ENCODE assay signal across 18 cellular contexts in genomic region chr11:57461841-57462489, GRCh38. TPM values are rescaled to one million over a fixed set of nuclear protein-coding genes. Genes with fewer than 3 reads are reported as not detected.
DNase-seq lines count a peak whose midpoint lies in the region; ATAC-seq and TF ChIP-seq lines count a peak whose summit lies in the region.
"Had no signal": no experiment of that assay in that cellular context is flagged by ENCODE, and none has a peak within 500 bp of the region (broad histone marks: within the 10 kb centered on the region; RNA-seq: fewer than 3 reads in every experiment).

No MANE protein-coding gene starts in this region.

- no peak for DNase-seq in activated CD8-positive, alpha-beta memory T cell treated with anti-CD3 and anti-CD28 coated beads, Interleukin-2, amount 10 ng/mL, durations not matched to agents 7 days and 5 days
- DNase-seq in activated CD8-positive, alpha-beta memory T cell treated with anti-CD3 and anti-CD28 coated beads, Interleukin-2, amount 50 U/mL, for 48 hours: no peak
- DNase-seq in glutamatergic neuron (no peak), neural progenitor cell (ENCODE audit: low spot score) (no peak), amniotic stem cell (lab: John Stamatoyannopoulos, UW) (no peak), GM20000 (ENCODE audit: low spot score) (no peak)
- DNase-seq: COR-L47; erythroblast; GDM1; MM.1S; NCI-H2081 treated with DMSO at 0.1 percent for 48 hours; Peyer's patch; sigmoid colon; stimulated activated CD8-positive, alpha-beta memory T cell treated with anti-CD3 and anti-CD28 coated beads, Interleukin-4, amount 100 ng/mL, for 48 hours; tibial artery had no signal

- H3K9ac ChIP-seq in neural progenitor cell: no peak overlapping the region

- TF ChIP-seq CTCF in glutamatergic neuron (IDR thresholded peaks at IDR 0.05; ENCODE audit: partially characterized antibody, unreplicated experiment) (no peak), neural progenitor cell (IDR thresholded peaks at IDR 0.05) (no peak), GM20000 (IDR thresholded peaks at IDR 0.05; ENCODE audit: extremely low read depth, missing control alignments) (no peak)

- no peaks in the 10 kb centered on the region for H3K9me3 ChIP-seq in neural progenitor cell (ENCODE audit: low read depth)
- H3K9me3 ChIP-seq: Peyer's patch, sigmoid colon, tibial artery had no signal

- H2AFZ ChIP-seq in neural progenitor cell (replicated peaks): no peak overlapping the region

- no peaks in the 10 kb centered on the region for H3K36me3 Mint-ChIP-seq in activated CD8-positive, alpha-beta memory T cell treated with anti-CD3 and anti-CD28 coated beads, Interleukin-2, amount 10 ng/mL, durations not matched to agents 7 days and 5 days
- H3K36me3 Mint-ChIP-seq in IgD-negative memory B cell: no peaks in the 10 kb centered on the region
- no peaks in the 10 kb centered on the region for H3K36me3 Mint-ChIP-seq in glutamatergic neuron (ENCODE audit: unreplicated experiment)
- no peaks in the 10 kb centered on the region for H3K36me3 Mint-ChIP-seq in neural progenitor cell

- H3K4me2 ChIP-seq in neural progenitor cell: peak overlapping the region; percentile 98

- H3K27ac ChIP-seq in neural progenitor cell: no peak overlapping the region
- H3K27ac ChIP-seq: coronary artery, Peyer's patch, sigmoid colon, tibial artery had no signal

- peaks cover 20% of the 10 kb centered on the region for H4K20me1 ChIP-seq in neural progenitor cell (ENCODE audit: low read depth)

- peaks cover 46% of the 10 kb centered on the region for H3K27me3 Mint-ChIP-seq in activated CD8-positive, alpha-beta memory T cell treated with anti-CD3 and anti-CD28 coated beads, Interleukin-2, amount 10 ng/mL, durations not matched to agents 7 days and 5 days
- H3K27me3 Mint-ChIP-seq in IgD-negative memory B cell (peaks cover 21% of the 10 kb centered on the region), glutamatergic neuron (ENCODE audit: unreplicated experiment) (peaks cover 20% of the 10 kb centered on the region), neural progenitor cell (ENCODE audit: insufficient read depth, low read depth) (peaks cover 37% of the 10 kb centered on the region)

- no peak for ATAC-seq in activated CD8-positive, alpha-beta memory T cell treated with anti-CD3 and anti-CD28 coated beads, Interleukin-2, amount 10 ng/mL, durations not matched to agents 7 days and 5 days
- no peak for ATAC-seq in HG02981 (IDR thresholded peaks at IDR 0.05; ENCODE audit: unreplicated experiment)

- H3K27me3 ChIP-seq in neural progenitor cell: peaks cover 65% of the 10 kb centered on the region

- H3K79me2 ChIP-seq in neural progenitor cell (ENCODE audit: low read depth): no peaks in the 10 kb centered on the region

- H3K9me3 Mint-ChIP-seq in activated CD8-positive, alpha-beta memory T cell treated with anti-CD3 and anti-CD28 coated beads, Interleukin-2, amount 10 ng/mL, durations not matched to agents 7 days and 5 days (ENCODE audit: low read depth): no peaks in the 10 kb centered on the region
- no peaks in the 10 kb centered on the region for H3K9me3 Mint-ChIP-seq in IgD-negative memory B cell
- H3K9me3 Mint-ChIP-seq in glutamatergic neuron (ENCODE audit: unreplicated experiment): peaks cover 30% of the 10 kb centered on the region
- no peaks in the 10 kb centered on the region for H3K9me3 Mint-ChIP-seq in neural progenitor cell

- peaks cover 37% of the 10 kb centered on the region for H3K4me1 ChIP-seq in neural progenitor cell

- peaks cover 28% of the 10 kb centered on the region for H3K4me1 Mint-ChIP-seq in activated CD8-positive, alpha-beta memory T cell treated with anti-CD3 and anti-CD28 coated beads, Interleukin-2, amount 10 ng/mL, durations not matched to agents 7 days and 5 days
- H3K4me1 Mint-ChIP-seq in IgD-negative memory B cell (peaks cover 14 to 16% (median 16%) of the 10 kb centered on the region in 3 donors), glutamatergic neuron (ENCODE audit: low read depth, unreplicated experiment) (peaks cover 26% of the 10 kb centered on the region), neural progenitor cell (peaks cover 43% of the 10 kb centered on the region)

- no peaks in the 10 kb centered on the region for H3K36me3 ChIP-seq in neural progenitor cell
- H3K36me3 ChIP-seq: Peyer's patch, sigmoid colon, tibial artery had no signal

- H3K4me3 ChIP-seq in neural progenitor cell: no peak overlapping the region
- H3K4me3 ChIP-seq: tibial artery had no signal

- H3F3A ChIP-seq in neural progenitor cell (ENCODE audit: low read depth): peaks cover 21% of the 10 kb centered on the region

- H3K27ac Mint-ChIP-seq in activated CD8-positive, alpha-beta memory T cell treated with anti-CD3 and anti-CD28 coated beads, Interleukin-2, amount 10 ng/mL, durations not matched to agents 7 days and 5 days: no peak overlapping the region
- H3K27ac Mint-ChIP-seq in IgD-negative memory B cell (peak overlapping the region in 1 of 3 donors; percentile 69), glutamatergic neuron (ENCODE audit: unreplicated experiment) (peak overlapping the region; percentile 99), neural progenitor cell (no peak overlapping the region)

- peak overlapping the region; percentile 7 for H3K4me3 Mint-ChIP-seq in activated CD8-positive, alpha-beta memory T cell treated with anti-CD3 and anti-CD28 coated beads, Interleukin-2, amount 10 ng/mL, durations not matched to agents 7 days and 5 days
- peak overlapping the region in 3 of 4 donors; percentile 39 to 79 (median 66) for H3K4me3 Mint-ChIP-seq in IgD-negative memory B cell
- H3K4me3 Mint-ChIP-seq in glutamatergic neuron (ENCODE audit: unreplicated experiment): peak overlapping the region; percentile 91
- peak overlapping the region; percentile 84 for H3K4me3 Mint-ChIP-seq in neural progenitor cell

- CTCF ChIA-PET in activated CD8-positive, alpha-beta memory T cell treated with anti-CD3 and anti-CD28 coated beads, Interleukin-2, amount 10 ng/mL, durations not matched to agents 7 days and 5 days (lab: Charles Lee): interaction anchor here (1.7 to 9.4 kb wide), 3 partner anchors 31 to 119 kb away, joined by 5 to 178 read pairs (median 98); partner anchors contain the start of gene TIMM10

RNA-seq across cellular contexts. Expression of gene RTN4RL2, which starts 1.6 kb away (rescaled TPM):
- not detected for total RNA-seq in activated CD8-positive, alpha-beta memory T cell treated with anti-CD3 and anti-CD28 coated beads, Interleukin-2, amount 10 ng/mL, durations not matched to agents 7 days and 5 days
- 0.14 TPM for polyA plus RNA-seq in IgD-negative memory B cell
- total RNA-seq in glutamatergic neuron (ENCODE audit: unreplicated experiment) (119 TPM), neural progenitor cell (ENCODE audit: low replicate concordance) (0.13 and 1.9 TPM in 2 replicates)

RNA-seq across cellular contexts. Expression of gene SLC43A3, which starts 35.0 kb away (rescaled TPM):
- total RNA-seq in activated CD8-positive, alpha-beta memory T cell treated with anti-CD3 and anti-CD28 coated beads, Interleukin-2, amount 10 ng/mL, durations not matched to agents 7 days and 5 days: 100 to 1,000 TPM; 106 to 117 TPM
- polyA plus RNA-seq in IgD-negative memory B cell: 15.8 TPM
- total RNA-seq in glutamatergic neuron (ENCODE audit: unreplicated experiment): 10.8 TPM
- 5.6 and 7.8 TPM in 2 replicates for total RNA-seq in neural progenitor cell (ENCODE audit: low replicate concordance)

RNA-seq across cellular contexts. Expression of gene SLC43A1, which starts 53.5 kb away (rescaled TPM):
- 10 to 100 TPM; 24.6 to 25.8 TPM for total RNA-seq in activated CD8-positive, alpha-beta memory T cell treated with anti-CD3 and anti-CD28 coated beads, Interleukin-2, amount 10 ng/mL, durations not matched to agents 7 days and 5 days
- polyA plus RNA-seq in IgD-negative memory B cell: 7.2 TPM
- 5.2 TPM for total RNA-seq in glutamatergic neuron (ENCODE audit: unreplicated experiment)
- total RNA-seq in neural progenitor cell (ENCODE audit: low replicate concordance): 0.99 and 1.5 TPM in 2 replicates

Comparison
In these comparisons a context has a peak if more than half of its experiments do, and no peak if none do; other contexts are left out.
1. H3K4me3 Mint-ChIP-seq: peak in every context shown above with its lines; median percentile 91 in glutamatergic neuron; 84 in neural progenitor cell; 66 in IgD-negative memory B cell; 7 in activated CD8-positive, alpha-beta memory T cell treated with anti-CD3 and anti-CD28 coated beads, Interleukin-2, amount 10 ng/mL, durations not matched to agents 7 days and 5 days.
2. RNA of gene RTN4RL2, which starts 1.6 kb away (total RNA-seq): 119 TPM in glutamatergic neuron (single experiment); 0.13 to 1.9 TPM in neural progenitor cell and not detected in activated CD8-positive, alpha-beta memory T cell treated with anti-CD3 and anti-CD28 coated beads, Interleukin-2, amount 10 ng/mL, durations not matched to agents 7 days and 5 days; every median in the first group is over 10 times any median in the second.